18 cellular contexts compared by ENCODE assay signal in the genomic region with DNA sequence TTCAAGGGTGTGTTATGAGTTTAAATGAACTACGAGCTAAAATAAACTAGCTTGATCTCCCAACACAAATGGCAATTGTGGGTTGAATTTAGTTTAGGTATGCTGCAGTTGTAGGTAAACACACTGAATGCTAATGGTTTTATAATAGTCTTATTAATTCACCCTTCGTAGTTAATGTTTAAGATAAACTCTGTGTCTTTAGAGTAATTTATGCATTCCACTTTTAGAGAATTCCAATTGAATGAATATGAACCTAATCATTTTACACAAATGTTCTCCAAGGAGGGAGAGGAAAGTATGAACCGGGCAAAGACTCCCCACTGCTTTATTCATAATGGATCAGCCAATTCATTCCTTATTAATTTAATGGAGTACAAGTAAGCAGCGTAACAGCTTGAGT.
"Had no signal": no experiment of that assay in that cellular context is flagged by ENCODE, and none has a peak within 500 bp of the region (broad histone marks: within the 10 kb centered on the region; RNA-seq: fewer than 3 reads in every experiment).

No MANE protein-coding gene starts in this region.

- H3K27me3 ChIP-seq: foreskin keratinocyte, hepatocyte, left lung had no signal

- H2AFZ ChIP-seq: hepatocyte had no signal

- H3K4me1 Mint-ChIP-seq: immature natural killer cell; naive thymus-derived CD4-positive, alpha-beta T cell had no signal

- H3K79me2 ChIP-seq: hepatocyte had no signal

- H3K4me3 ChIP-seq: coronary artery, dorsolateral prefrontal cortex, esophagus muscularis mucosa, gastroesophageal sphincter, heart left ventricle, hepatocyte, left lung, lower lobe of right lung had no signal

- ATAC-seq: foreskin keratinocyte; gastroesophageal sphincter; heart left ventricle; left lung; left ventricle myocardium superior; lower lobe of right lung; naive thymus-derived CD4-positive, alpha-beta T cell had no signal

- H3K36me3 ChIP-seq: esophagus muscularis mucosa, gastroesophageal sphincter, heart left ventricle, left lung, lower lobe of right lung had no signal

- H3K9me3 Mint-ChIP-seq: naive thymus-derived CD4-positive, alpha-beta T cell had no signal

- H3K4me1 ChIP-seq: esophagus muscularis mucosa, gastroesophageal sphincter, heart left ventricle, left lung, lower lobe of right lung had no signal

- H3K27ac ChIP-seq: coronary artery, dorsolateral prefrontal cortex, esophagus muscularis mucosa, foreskin keratinocyte, gastroesophageal sphincter, heart left ventricle, hepatocyte, left lung, lower lobe of right lung had no signal

- H3K36me3 Mint-ChIP-seq: immature natural killer cell; naive thymus-derived CD4-positive, alpha-beta T cell had no signal

- H3K9me3 ChIP-seq: gastroesophageal sphincter, heart left ventricle, left lung, lower lobe of right lung had no signal

- H3K4me2 ChIP-seq: hepatocyte had no signal

- H3K4me3 Mint-ChIP-seq: immature natural killer cell; naive thymus-derived CD4-positive, alpha-beta T cell had no signal

- H3K27ac Mint-ChIP-seq: immature natural killer cell; naive thymus-derived CD4-positive, alpha-beta T cell had no signal

- DNase-seq: dermis blood vessel endothelial cell; dorsolateral prefrontal cortex; effector CD4-positive, alpha-beta T cell; effector memory CD4-positive, alpha-beta T cell; foreskin keratinocyte; heart left ventricle; hypothalamus; immature natural killer cell; left lung; left ventricle myocardium superior; lower lobe of right lung; mesenchymal stem cell; midbrain; naive thymus-derived CD4-positive, alpha-beta T cell had no signal
